8 cellular contexts compared by ENCODE assay signal in genomic region chr12:9283346-9284095, GRCh38.
A peak's percentile ranks its signal among the peaks of the same experiment; 100 is the strongest.
DNase-seq lines count a peak whose midpoint lies in the region; ATAC-seq and TF ChIP-seq lines count a peak whose summit lies in the region.
"Not testable (repeated sequence)": the region's sequence is repeated elsewhere in the genome, so short reads cannot be mapped to it uniquely, and the experiment has no call there.

No MANE protein-coding gene starts in this region.

- not testable (repeated sequence) for H3K36me3 Mint-ChIP-seq in activated CD8-positive, alpha-beta T cell treated with anti-CD3 and anti-CD28 coated beads, Interleukin-2, amount 10 ng/mL, durations not matched to agents 7 days and 5 days (ENCODE audit: low read depth)

- not testable (repeated sequence) for H3K27me3 ChIP-seq in HUES48 (ENCODE audit: control insufficient read depth, insufficient read depth, low read length); duodenal mucosa (ENCODE audit: control insufficient read depth in 1 of 2, insufficient read depth in 2 of 2, low read length in 2 of 2); right lobe of liver

- peak overlapping the region; percentile 88 for H3K9ac ChIP-seq in HUES48 (ENCODE audit: low read depth, low read length)
- H3K9ac ChIP-seq in duodenal mucosa (ENCODE audit: low read depth in 1 of 2, low read length in 2 of 2), result not testable (repeated sequence)

- peak overlapping the region; percentile 95 for H3K27ac Mint-ChIP-seq in activated CD8-positive, alpha-beta T cell treated with anti-CD3 and anti-CD28 coated beads, Interleukin-2, amount 10 ng/mL, durations not matched to agents 7 days and 5 days

- ATAC-seq in GM19395 (IDR thresholded peaks at IDR 0.05; ENCODE audit: unreplicated experiment) (peak; percentile 76), right lobe of liver (peak; percentile 79 to 96 (median 94))
- peak; percentile 97 for ATAC-seq in activated CD8-positive, alpha-beta T cell treated with anti-CD3 and anti-CD28 coated beads, Interleukin-2, amount 10 ng/mL, durations not matched to agents 7 days and 5 days

- POLR2A ChIA-PET in activated CD8-positive, alpha-beta T cell treated with anti-CD3 and anti-CD28 coated beads, Interleukin-2, amount 10 ng/mL, durations not matched to agents 7 days and 5 days (lab: Charles Lee), result not testable (repeated sequence)

- not testable (repeated sequence) for TF ChIP-seq POLR2A in right lobe of liver (IDR thresholded peaks at IDR 0.05)

- peak overlapping the region; percentile 76 for H3K4me3 ChIP-seq in HUES48 (ENCODE audit: low read depth, low read length)
- peak overlapping the region; percentile 62 to 65 for H3K4me3 ChIP-seq in duodenal mucosa (ENCODE audit: low read depth in 1 of 2, low read length in 2 of 2)
- H3K4me3 ChIP-seq in right lobe of liver, result peak overlapping the region; percentile 28 to 55 (median 49)

- DNase-seq in Ammon's horn (ENCODE audit: low spot score), result peak; percentile 75
- DNase-seq in NOMO-1 treated with DMSO at 0.1 percent for 48 hours (lab: John Stamatoyannopoulos, UW; ENCODE audit: unreplicated experiment), result peak; percentile 40
- peak; percentile 89 for DNase-seq in activated CD8-positive, alpha-beta T cell treated with anti-CD3 and anti-CD28 coated beads, Interleukin-2, amount 10 ng/mL, durations not matched to agents 7 days and 5 days
- DNase-seq in right lobe of liver, result peak; percentile 81 to 90 (median 86)
- DNase-seq in stimulated activated CD4-positive, alpha-beta T cell treated with anti-CD3 and anti-CD28 coated beads, Interleukin-1b, Interleukin-23, amount 100 ng/mL, for 4 hours (ENCODE audit: low read depth in 2 of 2), result peak; percentile 57 to 65

- 0% methylated on average over 12 of the region's 42 CpGs for WGBS in right lobe of liver (ENCODE audit: insufficient coverage, low coverage, low lambda C conversion rate, missing lambda C conversion rate)

- H3K27ac ChIP-seq in HUES48 (ENCODE audit: low read depth, low read length) (peak overlapping the region; percentile 97), duodenal mucosa (ENCODE audit: low read depth, low read length) (peak overlapping the region; percentile 20), right lobe of liver (peak overlapping the region in 1 of 3 donors; percentile 70)

- CTCF ChIA-PET in activated CD8-positive, alpha-beta T cell treated with anti-CD3 and anti-CD28 coated beads, Interleukin-2, amount 10 ng/mL, durations not matched to agents 7 days and 5 days (lab: Charles Lee), result not testable (repeated sequence)

- H3K9me3 ChIP-seq in HUES48 (ENCODE audit: control insufficient read depth, insufficient read depth, low read length); duodenal mucosa (ENCODE audit: control insufficient read depth in 1 of 2, low read length in 2 of 2); right lobe of liver: not testable (repeated sequence)

- H3K4me1 Mint-ChIP-seq in activated CD8-positive, alpha-beta T cell treated with anti-CD3 and anti-CD28 coated beads, Interleukin-2, amount 10 ng/mL, durations not matched to agents 7 days and 5 days (ENCODE audit: low read depth), result not testable (repeated sequence)

- not testable (repeated sequence) for TF ChIP-seq CTCF in right lobe of liver (IDR thresholded peaks at IDR 0.05)

- H3K4me1 ChIP-seq in HUES48 (ENCODE audit: control insufficient read depth, insufficient read depth, low read length); duodenal mucosa (ENCODE audit: control insufficient read depth in 1 of 2, insufficient read depth in 2 of 2, low read length in 2 of 2): not testable (repeated sequence)
- peaks cover 0 to 25% (median 8%) of the 10 kb centered on the region in 4 donors for H3K4me1 ChIP-seq in right lobe of liver

- not testable (repeated sequence) for H3K36me3 ChIP-seq in HUES48 (ENCODE audit: control insufficient read depth, insufficient read depth, low read length); duodenal mucosa (ENCODE audit: control insufficient read depth in 1 of 2, insufficient read depth in 2 of 2, low read length in 2 of 2); right lobe of liver

- H3K4me3 Mint-ChIP-seq in activated CD8-positive, alpha-beta T cell treated with anti-CD3 and anti-CD28 coated beads, Interleukin-2, amount 10 ng/mL, durations not matched to agents 7 days and 5 days, result peak overlapping the region; percentile 86

- intact Hi-C loops in right lobe of liver (cut with DNase I), result not testable (repeated sequence)

- not testable (repeated sequence) for H3K27me3 Mint-ChIP-seq in activated CD8-positive, alpha-beta T cell treated with anti-CD3 and anti-CD28 coated beads, Interleukin-2, amount 10 ng/mL, durations not matched to agents 7 days and 5 days (ENCODE audit: low read depth)

- H3K9me3 Mint-ChIP-seq in activated CD8-positive, alpha-beta T cell treated with anti-CD3 and anti-CD28 coated beads, Interleukin-2, amount 10 ng/mL, durations not matched to agents 7 days and 5 days (ENCODE audit: insufficient read depth), result not testable (repeated sequence)
